9 cellular contexts compared by ENCODE assay signal in the genomic region with DNA sequence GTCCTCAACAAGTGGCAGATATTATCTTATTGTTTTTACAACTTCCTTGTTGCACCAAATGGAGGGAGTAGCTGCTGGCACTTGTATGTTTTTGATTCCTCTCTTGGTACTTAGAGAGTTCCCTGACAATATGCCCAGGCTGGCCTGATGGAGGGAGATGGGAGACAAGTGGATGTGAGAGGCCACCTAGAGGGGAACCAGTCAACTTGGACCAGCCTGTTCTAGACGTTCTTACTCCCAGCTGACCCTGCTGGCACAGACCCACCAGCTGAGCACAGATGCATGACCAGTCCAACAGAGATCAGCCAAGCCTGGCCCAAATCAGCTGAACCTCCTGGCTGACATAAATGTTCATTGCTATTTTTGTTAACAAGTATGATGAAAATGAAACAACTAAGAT.
DNase-seq lines count a peak whose midpoint lies in the region; ATAC-seq and TF ChIP-seq lines count a peak whose summit lies in the region.
"Had no signal": no experiment of that assay in that cellular context is flagged by ENCODE, and none has a peak within 500 bp of the region (broad histone marks: within the 10 kb centered on the region; RNA-seq: fewer than 3 reads in every experiment).

No MANE protein-coding gene starts in this region.

- no TSS peak for BruUV-seq in HCT116 (replicated peaks; lab: Mats Ljungman, UMichigan)

- H3K4me3 Mint-ChIP-seq in WTC11, result no peak overlapping the region
- H3K4me3 Mint-ChIP-seq in stimulated activated effector memory CD8-positive, alpha-beta T cell treated with anti-CD3 and anti-CD28 coated beads, Interleukin-12 subunit alpha, Interleukin-12 subunit beta, amount 100 ng/mL, for 72 hours, result no peak overlapping the region
- H3K4me3 Mint-ChIP-seq: activated CD4-positive, alpha-beta T cell treated with anti-CD3 and anti-CD28 coated beads for 36 hours had no signal

- DNase-seq in AG08395 (ENCODE audit: low spot score) (peak; percentile 63), HCT116 (ENCODE audit: low read depth, low spot score) (peak; percentile 10), WTC11 (ENCODE audit: low spot score) (peak; percentile 32), iPS-NIHi7 (ENCODE audit: extremely low spot score) (peak; percentile 58), NK-92 (lab: John Stamatoyannopoulos, UW; ENCODE audit: unreplicated experiment) (no peak), GDM1 (lab: John Stamatoyannopoulos, UW) (no peak)
- no peak for DNase-seq in activated T-cell treated with anti-CD3 and anti-CD28 coated beads, Interleukin-2, amount 50 U/mL, for 1 hour
- no peak for DNase-seq in stimulated activated effector memory CD8-positive, alpha-beta T cell treated with anti-CD3 and anti-CD28 coated beads, Interleukin-12 subunit alpha, Interleukin-12 subunit beta, amount 100 ng/mL, for 72 hours (ENCODE audit: low spot score in 2 of 2)
- DNase-seq: activated CD4-positive, alpha-beta T cell treated with anti-CD3 and anti-CD28 coated beads for 36 hours had no signal

- intact Hi-C loops in HCT116 (cut with micrococcal nuclease), result loop anchor here (1.0 kb wide), 1 partner anchor 487 kb away; no protein-coding TSS in a partner anchor

- no peaks in the 10 kb centered on the region for H3K36me3 ChIP-seq in HCT116 (ENCODE audit: control insufficient read depth in 1 of 2, insufficient read depth in 2 of 2, low read length in 2 of 2)

- H3K36me3 Mint-ChIP-seq in WTC11, result peaks cover 3% of the 10 kb centered on the region
- no peaks in the 10 kb centered on the region for H3K36me3 Mint-ChIP-seq in stimulated activated effector memory CD8-positive, alpha-beta T cell treated with anti-CD3 and anti-CD28 coated beads, Interleukin-12 subunit alpha, Interleukin-12 subunit beta, amount 100 ng/mL, for 72 hours

- H3K9me3 ChIP-seq in HCT116 (ENCODE audit: control insufficient read depth in 1 of 2, insufficient read depth in 1 of 2, low read depth in 1 of 2, low read length in 2 of 2), result no peaks in the 10 kb centered on the region

- H3K9me2 ChIP-seq in HCT116 (ENCODE audit: insufficient read depth), result no peaks in the 10 kb centered on the region

- H3K27ac Mint-ChIP-seq in WTC11, result no peak overlapping the region
- H3K27ac Mint-ChIP-seq in stimulated activated effector memory CD8-positive, alpha-beta T cell treated with anti-CD3 and anti-CD28 coated beads, Interleukin-12 subunit alpha, Interleukin-12 subunit beta, amount 100 ng/mL, for 72 hours, result no peak overlapping the region
- H3K27ac Mint-ChIP-seq: activated CD4-positive, alpha-beta T cell treated with anti-CD3 and anti-CD28 coated beads for 36 hours had no signal

- no peaks in the 10 kb centered on the region for H4K20me1 ChIP-seq in HCT116 (ENCODE audit: insufficient read depth)

- peak; percentile 17 to 32 (median 26); a peak in 2 of 6 replicates for TF ChIP-seq CTCF in HCT116 (IDR thresholded peaks at IDR 0.05 in 2 of 3, conservative IDR thresholded peaks at IDR 0.05 in 1 of 3; ENCODE audit: borderline replicate concordance in 1 of 3, insufficient read depth in 1 of 3, low read depth in 2 of 3, low read length in 2 of 3)
- no peak for TF ChIP-seq CTCF in WTC11 (IDR thresholded peaks at IDR 0.05)

- TF ChIP-seq POLR2A in HCT116 (IDR thresholded peaks at IDR 0.05; ENCODE audit: borderline replicate concordance, extremely low read depth, insufficient read depth, insufficient read length), result no peak

- H2AFZ ChIP-seq in HCT116 (ENCODE audit: low read depth, low read length, poor library complexity, severe bottlenecking), result no peak overlapping the region

- POLR2A ChIA-PET in HCT116 (lab: Charles Lee), result no interaction called here
- POLR2A ChIA-PET in WTC11 (lab: Charles Lee), result interaction anchor here (0.6 kb wide), 1 partner anchor 325 kb away, joined by 3 read pairs; no protein-coding TSS in a partner anchor

- RAD21 ChIA-PET in HCT116 (lab: Charles Lee; ENCODE audit: low non-redundant PET in 1 of 2, low total read pairs in 2 of 2, uncharacterized antibody in 2 of 2, unreplicated experiment in 2 of 2), result no interaction called here

- H3K79me2 ChIP-seq in HCT116 (ENCODE audit: insufficient read depth, low read length), result no peaks in the 10 kb centered on the region

- H3K27me3 Mint-ChIP-seq in WTC11 (ENCODE audit: low read depth), result no peaks in the 10 kb centered on the region

- H3K9me3 Mint-ChIP-seq in WTC11, result peaks cover 32% of the 10 kb centered on the region
- H3K9me3 Mint-ChIP-seq in stimulated activated effector memory CD8-positive, alpha-beta T cell treated with anti-CD3 and anti-CD28 coated beads, Interleukin-12 subunit alpha, Interleukin-12 subunit beta, amount 100 ng/mL, for 72 hours, result no peaks in the 10 kb centered on the region

- TF ChIP-seq RAD21 in HCT116 (IDR thresholded peaks at IDR 0.05; ENCODE audit: low read depth), result peak; percentile 51

- H3K27me3 ChIP-seq in HCT116 (ENCODE audit: insufficient read depth, low read length), result no peaks in the 10 kb centered on the region

- H3K4me2 ChIP-seq in HCT116 (ENCODE audit: low read length), result no peak overlapping the region

- no peak overlapping the region for H3K9ac ChIP-seq in HCT116 (ENCODE audit: low read length)

- no peak overlapping the region for H3K27ac ChIP-seq in HCT116 (ENCODE audit: low read depth, low read length)

- peak; percentile 88 for ATAC-seq in HCT116
- ATAC-seq in WTC11, result peak; percentile 94
- ATAC-seq in stimulated activated effector memory CD8-positive, alpha-beta T cell treated with anti-CD3 and anti-CD28 coated beads, Interleukin-12 subunit alpha, Interleukin-12 subunit beta, amount 100 ng/mL, for 72 hours, result no peak
- ATAC-seq: activated CD4-positive, alpha-beta T cell treated with anti-CD3 and anti-CD28 coated beads for 36 hours had no signal

- H3K4me3 ChIP-seq in HCT116 (replicated peaks in 1 of 2; ENCODE audit: low read depth in 1 of 2, low read length in 2 of 2), result no peak overlapping the region

- H3K4me1 ChIP-seq in HCT116 (ENCODE audit: control insufficient read depth in 1 of 2, insufficient read depth in 2 of 2, low read length in 2 of 2), result no peaks in the 10 kb centered on the region

- CTCF ChIA-PET in HCT116 (lab: Charles Lee), result no interaction called here
- CTCF ChIA-PET in WTC11 (lab: Charles Lee), result interaction anchor here (0.7 to 1.2 kb wide), 2 partner anchors 64 to 66 kb away, joined by 3 to 5 read pairs; no protein-coding TSS in a partner anchor

- peaks cover 4% of the 10 kb centered on the region; the same call in 1 of the 2 replicates for H3K4me1 Mint-ChIP-seq in WTC11
- no peaks in the 10 kb centered on the region for H3K4me1 Mint-ChIP-seq in stimulated activated effector memory CD8-positive, alpha-beta T cell treated with anti-CD3 and anti-CD28 coated beads, Interleukin-12 subunit alpha, Interleukin-12 subunit beta, amount 100 ng/mL, for 72 hours
- H3K4me1 Mint-ChIP-seq: activated CD4-positive, alpha-beta T cell treated with anti-CD3 and anti-CD28 coated beads for 36 hours had no signal

TF ChIP-seq in HCT116, 20 proteins besides CTCF, POLR2A, EP300 and RAD21 (continues in another document):
- TF ChIP-seq, protein P1, sequence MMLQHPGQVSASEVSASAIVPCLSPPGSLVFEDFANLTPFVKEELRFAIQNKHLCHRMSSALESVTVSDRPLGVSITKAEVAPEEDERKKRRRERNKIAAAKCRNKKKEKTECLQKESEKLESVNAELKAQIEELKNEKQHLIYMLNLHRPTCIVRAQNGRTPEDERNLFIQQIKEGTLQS (IDR thresholded peaks at IDR 0.05), result no peak
- TF ChIP-seq TCF7L2 (IDR thresholded peaks at IDR 0.05; ENCODE audit: borderline replicate concordance, extremely low read depth, insufficient read depth, insufficient read length) (no peak), ELF1 (IDR thresholded peaks at IDR 0.05; ENCODE audit: borderline replicate concordance, low read depth) (no peak), FOSL1 (IDR thresholded peaks at IDR 0.05; ENCODE audit: low read depth) (no peak)
- TF ChIP-seq, protein P2, sequence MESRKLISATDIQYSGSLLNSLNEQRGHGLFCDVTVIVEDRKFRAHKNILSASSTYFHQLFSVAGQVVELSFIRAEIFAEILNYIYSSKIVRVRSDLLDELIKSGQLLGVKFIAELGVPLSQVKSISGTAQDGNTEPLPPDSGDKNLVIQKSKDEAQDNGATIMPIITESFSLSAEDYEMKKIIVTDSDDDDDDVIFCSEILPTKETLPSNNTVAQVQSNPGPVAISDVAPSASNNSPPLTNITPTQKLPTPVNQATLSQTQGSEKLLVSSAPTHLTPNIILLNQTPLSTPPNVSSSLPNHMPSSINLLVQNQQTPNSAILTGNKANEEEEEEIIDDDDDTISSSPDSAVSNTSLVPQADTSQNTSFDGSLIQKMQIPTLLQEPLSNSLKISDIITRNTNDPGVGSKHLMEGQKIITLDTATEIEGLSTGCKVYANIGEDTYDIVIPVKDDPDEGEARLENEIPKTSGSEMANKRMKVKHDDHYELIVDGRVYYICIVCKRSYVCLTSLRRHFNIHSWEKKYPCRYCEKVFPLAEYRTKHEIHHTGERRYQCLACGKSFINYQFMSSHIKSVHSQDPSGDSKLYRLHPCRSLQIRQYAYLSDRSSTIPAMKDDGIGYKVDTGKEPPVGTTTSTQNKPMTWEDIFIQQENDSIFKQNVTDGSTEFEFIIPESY (IDR thresholded peaks at IDR 0.05; ENCODE audit: extremely low read depth, insufficient replicate concordance, low read length), result no peak

TF ChIP-seq in WTC11, 78 proteins besides CTCF, POLR2A, EP300 and RAD21 (continues in another document):
- TF ChIP-seq, protein P3, sequence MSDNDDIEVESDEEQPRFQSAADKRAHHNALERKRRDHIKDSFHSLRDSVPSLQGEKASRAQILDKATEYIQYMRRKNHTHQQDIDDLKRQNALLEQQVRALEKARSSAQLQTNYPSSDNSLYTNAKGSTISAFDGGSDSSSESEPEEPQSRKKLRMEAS (CRISPR knock-in tag; IDR thresholded peaks at IDR 0.05), result no peak
- no peak for TF ChIP-seq TEAD1 (CRISPR knock-in tag; IDR thresholded peaks at IDR 0.05)
- TF ChIP-seq RORB (CRISPR knock-in tag; IDR thresholded peaks at IDR 0.05), result no peak
- TF ChIP-seq, protein P4, sequence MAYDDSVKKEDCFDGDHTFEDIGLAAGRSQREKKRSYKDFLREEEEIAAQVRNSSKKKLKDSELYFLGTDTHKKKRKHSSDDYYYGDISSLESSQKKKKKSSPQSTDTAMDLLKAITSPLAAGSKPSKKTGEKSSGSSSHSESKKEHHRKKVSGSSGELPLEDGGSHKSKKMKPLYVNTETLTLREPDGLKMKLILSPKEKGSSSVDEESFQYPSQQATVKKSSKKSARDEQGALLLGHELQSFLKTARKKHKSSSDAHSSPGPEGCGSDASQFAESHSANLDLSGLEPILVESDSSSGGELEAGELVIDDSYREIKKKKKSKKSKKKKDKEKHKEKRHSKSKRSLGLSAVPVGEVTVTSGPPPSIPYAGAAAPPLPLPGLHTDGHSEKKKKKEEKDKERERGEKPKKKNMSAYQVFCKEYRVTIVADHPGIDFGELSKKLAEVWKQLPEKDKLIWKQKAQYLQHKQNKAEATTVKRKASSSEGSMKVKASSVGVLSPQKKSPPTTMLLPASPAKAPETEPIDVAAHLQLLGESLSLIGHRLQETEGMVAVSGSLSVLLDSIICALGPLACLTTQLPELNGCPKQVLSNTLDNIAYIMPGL (CRISPR knock-in tag; IDR thresholded peaks at IDR 0.05), result no peak

Comparison
In these comparisons a context has a peak if more than half of its experiments do, and no peak if none do; other contexts are left out.
1. DNase-seq: peak in AG08395 (single experiment), HCT116 (single experiment), WTC11 (single experiment) and iPS-NIHi7 (single experiment); none in NK-92 (single experiment), activated T-cell treated with anti-CD3 and anti-CD28 coated beads, Interleukin-2, amount 50 U/mL, for 1 hour (single experiment), stimulated activated effector memory CD8-positive, alpha-beta T cell treated with anti-CD3 and anti-CD28 coated beads, Interleukin-12 subunit alpha, Interleukin-12 subunit beta, amount 100 ng/mL, for 72 hours (0 of 2) and GDM1 (single experiment).